In the genomic region with DNA sequence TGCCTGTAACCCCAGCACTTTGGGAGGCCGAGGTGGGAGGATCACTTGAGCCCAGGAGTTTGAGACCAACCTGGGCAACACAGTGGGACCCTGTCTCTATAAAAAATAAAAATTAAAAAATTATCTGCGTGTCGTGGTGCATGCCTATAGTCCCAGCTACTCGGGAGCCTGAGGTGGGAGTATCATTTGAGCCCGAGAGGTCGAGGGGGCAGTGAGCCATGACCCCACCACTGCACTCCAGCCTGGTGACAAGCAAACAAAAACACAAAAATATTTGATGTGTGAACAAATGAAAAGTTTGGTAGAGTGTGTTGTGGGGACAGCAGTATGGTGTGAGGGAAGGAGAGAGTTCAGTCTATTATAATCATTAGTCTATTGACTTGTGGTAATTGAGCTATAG, we compare ENCODE assay signal across 1 cellular context.
TF ChIP-seq lines count a peak whose summit lies in the region.

No MANE protein-coding gene starts in this region.

TF ChIP-seq in IMR-90, 13 proteins besides CTCF, POLR2A, EP300 and RAD21:
- no peak for TF ChIP-seq NFE2L2 (IDR thresholded peaks at IDR 0.05; ENCODE audit: low read depth, low read length)
- TF ChIP-seq CEBPB (IDR thresholded peaks at IDR 0.05; ENCODE audit: low read depth, low read length) = no peak
- TF ChIP-seq SMC3 (IDR thresholded peaks at IDR 0.05; ENCODE audit: low read depth, low read length) = no peak
- TF ChIP-seq, protein P1, sequence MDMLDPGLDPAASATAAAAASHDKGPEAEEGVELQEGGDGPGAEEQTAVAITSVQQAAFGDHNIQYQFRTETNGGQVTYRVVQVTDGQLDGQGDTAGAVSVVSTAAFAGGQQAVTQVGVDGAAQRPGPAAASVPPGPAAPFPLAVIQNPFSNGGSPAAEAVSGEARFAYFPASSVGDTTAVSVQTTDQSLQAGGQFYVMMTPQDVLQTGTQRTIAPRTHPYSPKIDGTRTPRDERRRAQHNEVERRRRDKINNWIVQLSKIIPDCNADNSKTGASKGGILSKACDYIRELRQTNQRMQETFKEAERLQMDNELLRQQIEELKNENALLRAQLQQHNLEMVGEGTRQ (IDR thresholded peaks at IDR 0.05; ENCODE audit: low read depth, low read length) = no peak
- TF ChIP-seq RCOR1 (IDR thresholded peaks at IDR 0.05; ENCODE audit: insufficient replicate concordance, low read length) = no peak
- TF ChIP-seq CHD1 (IDR thresholded peaks at IDR 0.05; ENCODE audit: low read depth, low read length) = no peak
- TF ChIP-seq RFX5 (IDR thresholded peaks at IDR 0.05; ENCODE audit: low read depth, low read length) = no peak
- no peak for TF ChIP-seq FOS (IDR thresholded peaks at IDR 0.05; ENCODE audit: low read depth, low read length)
- no peak for TF ChIP-seq MAZ (IDR thresholded peaks at IDR 0.05; ENCODE audit: borderline replicate concordance, low read depth, low read length)
- TF ChIP-seq, protein P2, sequence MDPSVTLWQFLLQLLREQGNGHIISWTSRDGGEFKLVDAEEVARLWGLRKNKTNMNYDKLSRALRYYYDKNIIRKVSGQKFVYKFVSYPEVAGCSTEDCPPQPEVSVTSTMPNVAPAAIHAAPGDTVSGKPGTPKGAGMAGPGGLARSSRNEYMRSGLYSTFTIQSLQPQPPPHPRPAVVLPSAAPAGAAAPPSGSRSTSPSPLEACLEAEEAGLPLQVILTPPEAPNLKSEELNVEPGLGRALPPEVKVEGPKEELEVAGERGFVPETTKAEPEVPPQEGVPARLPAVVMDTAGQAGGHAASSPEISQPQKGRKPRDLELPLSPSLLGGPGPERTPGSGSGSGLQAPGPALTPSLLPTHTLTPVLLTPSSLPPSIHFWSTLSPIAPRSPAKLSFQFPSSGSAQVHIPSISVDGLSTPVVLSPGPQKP (IDR thresholded peaks at IDR 0.05; ENCODE audit: borderline replicate concordance, low read depth, low read length) = no peak
- TF ChIP-seq BHLHE40 (IDR thresholded peaks at IDR 0.05; ENCODE audit: low read depth, low read length) = no peak
- TF ChIP-seq MXI1 (IDR thresholded peaks at IDR 0.05; ENCODE audit: borderline replicate concordance, low read depth, low read length) = no peak
- TF ChIP-seq MAFK (IDR thresholded peaks at IDR 0.05; ENCODE audit: low read depth, low read length) = no peak
